1 cellular context compared by ENCODE assay signal in the genomic region with DNA sequence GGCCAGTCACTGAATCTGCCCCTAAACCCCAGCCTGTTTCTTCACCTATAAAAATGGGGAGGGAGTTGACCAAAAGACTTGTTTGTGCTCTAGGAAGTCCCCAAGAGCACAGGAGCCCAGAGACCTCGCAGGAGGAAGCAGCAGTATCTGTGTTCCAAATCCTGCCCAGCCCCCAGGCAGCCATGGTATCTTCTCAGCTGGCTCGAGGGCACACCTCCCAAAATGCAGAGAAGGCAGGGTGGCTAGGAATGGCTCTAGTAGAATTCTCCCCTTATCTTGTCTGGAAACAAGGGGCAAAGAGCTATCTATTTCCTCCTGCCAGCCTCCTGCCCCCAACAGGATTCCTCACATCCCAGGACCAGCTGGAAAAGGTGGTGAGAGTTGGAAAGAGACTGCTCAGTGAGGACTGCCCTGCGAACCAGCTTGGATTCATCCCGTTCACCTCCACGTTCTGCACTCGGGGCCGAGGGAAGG.
A peak's percentile ranks its signal among the peaks of the same experiment; 100 is the strongest.
TF ChIP-seq lines count a peak whose summit lies in the region.

No MANE protein-coding gene starts in this region.

TF ChIP-seq in K562, 482 proteins besides CTCF, POLR2A, EP300 and RAD21 (continued from another document):
- TF ChIP-seq, protein P1, sequence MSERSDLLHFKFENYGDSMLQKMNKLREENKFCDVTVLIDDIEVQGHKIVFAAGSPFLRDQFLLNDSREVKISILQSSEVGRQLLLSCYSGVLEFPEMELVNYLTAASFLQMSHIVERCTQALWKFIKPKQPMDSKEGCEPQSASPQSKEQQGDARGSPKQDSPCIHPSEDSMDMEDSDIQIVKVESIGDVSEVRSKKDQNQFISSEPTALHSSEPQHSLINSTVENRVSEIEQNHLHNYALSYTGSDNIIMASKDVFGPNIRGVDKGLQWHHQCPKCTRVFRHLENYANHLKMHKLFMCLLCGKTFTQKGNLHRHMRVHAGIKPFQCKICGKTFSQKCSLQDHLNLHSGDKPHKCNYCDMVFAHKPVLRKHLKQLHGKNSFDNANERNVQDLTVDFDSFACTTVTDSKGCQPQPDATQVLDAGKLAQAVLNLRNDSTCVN (CRISPR knock-in tag; IDR thresholded peaks at IDR 0.05) = no peak
- TF ChIP-seq BCL6 (CRISPR knock-in tag; IDR thresholded peaks at IDR 0.05) = no peak
- TF ChIP-seq MBD1 (CRISPR knock-in tag; IDR thresholded peaks at IDR 0.05) = no peak
- TF ChIP-seq ILF3 (IDR thresholded peaks at IDR 0.05; ENCODE audit: borderline replicate concordance) = no peak
- no peak for TF ChIP-seq TSC22D4 (tag; IDR thresholded peaks at IDR 0.05)
- no peak for TF ChIP-seq ELF2 (CRISPR knock-in tag; IDR thresholded peaks at IDR 0.05)
- TF ChIP-seq TEAD2 (tag; IDR thresholded peaks at IDR 0.05) = peak; percentile 36; the same call in 1 of the 2 replicates
- no peak for TF ChIP-seq ZBTB40 (IDR thresholded peaks at IDR 0.05)
- no peak for TF ChIP-seq ZBTB40 (CRISPR knock-in tag; IDR thresholded peaks at IDR 0.05)
- TF ChIP-seq SMAD4 (CRISPR knock-in tag; conservative IDR thresholded peaks at IDR 0.05) = peak; percentile 45; the same call in 1 of the 2 replicates
- no peak for TF ChIP-seq U2AF2 (optimal IDR thresholded peaks at IDR 0.05; ENCODE audit: low read depth, low read length)
- TF ChIP-seq, protein P2, sequence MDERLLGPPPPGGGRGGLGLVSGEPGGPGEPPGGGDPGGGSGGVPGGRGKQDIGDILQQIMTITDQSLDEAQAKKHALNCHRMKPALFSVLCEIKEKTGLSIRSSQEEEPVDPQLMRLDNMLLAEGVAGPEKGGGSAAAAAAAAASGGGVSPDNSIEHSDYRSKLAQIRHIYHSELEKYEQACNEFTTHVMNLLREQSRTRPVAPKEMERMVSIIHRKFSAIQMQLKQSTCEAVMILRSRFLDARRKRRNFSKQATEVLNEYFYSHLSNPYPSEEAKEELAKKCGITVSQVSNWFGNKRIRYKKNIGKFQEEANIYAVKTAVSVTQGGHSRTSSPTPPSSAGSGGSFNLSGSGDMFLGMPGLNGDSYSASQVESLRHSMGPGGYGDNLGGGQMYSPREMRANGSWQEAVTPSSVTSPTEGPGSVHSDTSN (CRISPR knock-in tag; IDR thresholded peaks at IDR 0.05; ENCODE audit: low read depth) = no peak
- TF ChIP-seq, protein P2 (tag; conservative IDR thresholded peaks at IDR 0.05; ENCODE audit: low read depth) = no peak
- TF ChIP-seq, protein P3, sequence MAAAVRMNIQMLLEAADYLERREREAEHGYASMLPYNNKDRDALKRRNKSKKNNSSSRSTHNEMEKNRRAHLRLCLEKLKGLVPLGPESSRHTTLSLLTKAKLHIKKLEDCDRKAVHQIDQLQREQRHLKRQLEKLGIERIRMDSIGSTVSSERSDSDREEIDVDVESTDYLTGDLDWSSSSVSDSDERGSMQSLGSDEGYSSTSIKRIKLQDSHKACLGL (CRISPR knock-in tag; IDR thresholded peaks at IDR 0.05; ENCODE audit: borderline replicate concordance, poor library complexity, severe bottlenecking) = no peak
- TF ChIP-seq TBL1XR1 (IDR thresholded peaks at IDR 0.05; ENCODE audit: low read length in 2 of 2) = no peak
- TF ChIP-seq ZNF316 (IDR thresholded peaks at IDR 0.05) = no peak
- no peak for TF ChIP-seq CREBBP (IDR thresholded peaks at IDR 0.05; ENCODE audit: low read depth, low read length)
- no peak for TF ChIP-seq ZBED1 (IDR thresholded peaks at IDR 0.05)
- no peak for TF ChIP-seq ZSCAN29 (IDR thresholded peaks at IDR 0.05)
- TF ChIP-seq, protein P4, sequence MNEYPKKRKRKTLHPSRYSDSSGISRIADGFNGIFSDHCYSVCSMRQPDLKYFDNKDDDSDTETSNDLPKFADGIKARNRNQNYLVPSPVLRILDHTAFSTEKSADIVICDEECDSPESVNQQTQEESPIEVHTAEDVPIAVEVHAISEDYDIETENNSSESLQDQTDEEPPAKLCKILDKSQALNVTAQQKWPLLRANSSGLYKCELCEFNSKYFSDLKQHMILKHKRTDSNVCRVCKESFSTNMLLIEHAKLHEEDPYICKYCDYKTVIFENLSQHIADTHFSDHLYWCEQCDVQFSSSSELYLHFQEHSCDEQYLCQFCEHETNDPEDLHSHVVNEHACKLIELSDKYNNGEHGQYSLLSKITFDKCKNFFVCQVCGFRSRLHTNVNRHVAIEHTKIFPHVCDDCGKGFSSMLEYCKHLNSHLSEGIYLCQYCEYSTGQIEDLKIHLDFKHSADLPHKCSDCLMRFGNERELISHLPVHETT (CRISPR knock-in tag; conservative IDR thresholded peaks at IDR 0.05 in 1 of 2, IDR thresholded peaks at IDR 0.05 in 1 of 2) = 0 out of 4 replicates have a peak, but pooled peaks of 1 of the 2 experiments have one; percentile 0
- no peak for TF ChIP-seq ZNF830 (CRISPR knock-in tag; IDR thresholded peaks at IDR 0.05)
- TF ChIP-seq, protein P5, sequence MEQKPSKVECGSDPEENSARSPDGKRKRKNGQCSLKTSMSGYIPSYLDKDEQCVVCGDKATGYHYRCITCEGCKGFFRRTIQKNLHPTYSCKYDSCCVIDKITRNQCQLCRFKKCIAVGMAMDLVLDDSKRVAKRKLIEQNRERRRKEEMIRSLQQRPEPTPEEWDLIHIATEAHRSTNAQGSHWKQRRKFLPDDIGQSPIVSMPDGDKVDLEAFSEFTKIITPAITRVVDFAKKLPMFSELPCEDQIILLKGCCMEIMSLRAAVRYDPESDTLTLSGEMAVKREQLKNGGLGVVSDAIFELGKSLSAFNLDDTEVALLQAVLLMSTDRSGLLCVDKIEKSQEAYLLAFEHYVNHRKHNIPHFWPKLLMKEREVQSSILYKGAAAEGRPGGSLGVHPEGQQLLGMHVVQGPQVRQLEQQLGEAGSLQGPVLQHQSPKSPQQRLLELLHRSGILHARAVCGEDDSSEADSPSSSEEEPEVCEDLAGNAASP (IDR thresholded peaks at IDR 0.05) = no peak
- TF ChIP-seq TCF3 (CRISPR knock-in tag; IDR thresholded peaks at IDR 0.05) = 0 out of 2 replicates have a peak, but pooled peaks have one; percentile 10
- no peak for TF ChIP-seq RFX5 (IDR thresholded peaks at IDR 0.05; ENCODE audit: low read depth, low read length)
- TF ChIP-seq HLTF (IDR thresholded peaks at IDR 0.05) = no peak
- no peak for TF ChIP-seq ETS1 (conservative IDR thresholded peaks at IDR 0.05; ENCODE audit: control insufficient read depth, low read depth, low read length)
- no peak for TF ChIP-seq MEF2D (tag; conservative IDR thresholded peaks at IDR 0.05; ENCODE audit: low read depth)
- TF ChIP-seq GTF2E2 (tag; IDR thresholded peaks at IDR 0.05) = no peak
- TF ChIP-seq SNRNP70 (optimal IDR thresholded peaks at IDR 0.05; ENCODE audit: low read depth, low read length) = no peak
